19 cellular contexts compared by ENCODE assay signal in the genomic region with DNA sequence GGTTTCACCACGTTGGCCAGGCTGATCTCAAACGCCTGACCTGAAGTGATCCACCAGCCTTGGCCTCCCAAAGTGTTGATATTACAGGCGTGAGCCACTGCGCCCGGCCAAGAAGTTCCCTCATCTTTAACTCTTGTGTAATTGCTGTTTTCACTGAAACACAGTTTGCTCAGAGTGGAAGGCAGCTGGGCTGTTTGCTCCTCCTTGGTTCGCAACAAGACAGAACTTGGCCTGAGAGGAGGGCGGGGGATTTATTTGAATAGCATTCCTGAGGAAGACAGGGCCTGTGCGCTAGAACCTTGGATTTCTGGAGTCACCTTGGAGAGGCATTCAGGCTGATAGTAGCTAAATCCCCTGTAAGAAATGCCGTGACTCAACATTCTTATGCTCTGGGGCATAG.
DNase-seq lines count a peak whose midpoint lies in the region; ATAC-seq and TF ChIP-seq lines count a peak whose summit lies in the region.
"Had no signal": no experiment of that assay in that cellular context is flagged by ENCODE, and none has a peak within 500 bp of the region (broad histone marks: within the 10 kb centered on the region; RNA-seq: fewer than 3 reads in every experiment).

No MANE protein-coding gene starts in this region.

- no peak for TF ChIP-seq POLR2A in uterus (IDR thresholded peaks at IDR 0.05)

- H3K4me3 ChIP-seq in epithelial cell of esophagus (ENCODE audit: low read length) (no peak overlapping the region), uterus (no peak overlapping the region)
- H3K4me3 ChIP-seq: coronary artery, MG63, neural progenitor cell had no signal

- TF ChIP-seq CTCF in epithelial cell of esophagus (IDR thresholded peaks at IDR 0.05; ENCODE audit: insufficient read depth, low read depth, low read length, missing control alignments) (no peak), uterus (IDR thresholded peaks at IDR 0.05) (no peak)

- H3K36me3 ChIP-seq in uterus, result no peaks in the 10 kb centered on the region
- H3K36me3 ChIP-seq: MG63, neural progenitor cell had no signal

- intact Hi-C loops in left cardiac atrium (cut with DNase I), result no loop called here
- intact Hi-C loops in posterior vena cava (cut with DNase I), result no loop called here
- intact Hi-C loops in uterus (cut with DNase I; ENCODE audit: low total_unique reads), result no loop called here

- H3K27me3 ChIP-seq in uterus, result no peaks in the 10 kb centered on the region
- H3K27me3 ChIP-seq: MG63, neural progenitor cell had no signal

- peak overlapping the region in 1 of 2 donors; percentile 47 for H3K27ac ChIP-seq in uterus
- H3K27ac ChIP-seq: coronary artery, neural progenitor cell had no signal

- H3K4me1 ChIP-seq in uterus, result no peaks in the 10 kb centered on the region

- ATAC-seq in left cardiac atrium, result peak; percentile 38 to 70
- ATAC-seq in HG02885 (IDR thresholded peaks at IDR 0.05; ENCODE audit: poor library complexity, unreplicated experiment), result no peak
- ATAC-seq: CD8-positive, alpha-beta T cell had no signal

- H3K9me3 ChIP-seq in uterus, result no peaks in the 10 kb centered on the region
- H3K9me3 ChIP-seq: MG63 had no signal

- DNase-seq in epithelial cell of esophagus (ENCODE audit: low read depth), result peak; percentile 90
- peak; percentile 36 for DNase-seq in left cardiac atrium
- peak; percentile 84 for DNase-seq in posterior vena cava (ENCODE audit: low spot score)
- peak; percentile 50 to 64 for DNase-seq in uterus
- DNase-seq in activated gamma-delta T cell treated with Interleukin-2 at 50 U/mL for 16 hours, result no peak
- DNase-seq in DMS79 (lab: John Stamatoyannopoulos, UW), result no peak
- DNase-seq: CD8-positive, alpha-beta T cell; foreskin melanocyte; GOT3; MG63; NCI-H146; NCI-H2171 treated with DMSO at 0.1 percent for 48 hours; NCI-H748 treated with DMSO at 0.1 percent for 48 hours; retina; SIG-M5; stimulated activated CD8-positive, alpha-beta memory T cell treated with anti-CD3 and anti-CD28 coated beads, Interleukin-4, amount 100 ng/mL, for 48 hours had no signal

Comparison
In these comparisons a context has a peak if more than half of its experiments do, and no peak if none do; other contexts are left out.
1. DNase-seq: peak in epithelial cell of esophagus (single experiment), left cardiac atrium (single experiment), posterior vena cava (single experiment) and uterus (2 of 2); none in activated gamma-delta T cell treated with Interleukin-2 at 50 U/mL for 16 hours (single experiment) and DMS79 (single experiment).